In the genomic region with DNA sequence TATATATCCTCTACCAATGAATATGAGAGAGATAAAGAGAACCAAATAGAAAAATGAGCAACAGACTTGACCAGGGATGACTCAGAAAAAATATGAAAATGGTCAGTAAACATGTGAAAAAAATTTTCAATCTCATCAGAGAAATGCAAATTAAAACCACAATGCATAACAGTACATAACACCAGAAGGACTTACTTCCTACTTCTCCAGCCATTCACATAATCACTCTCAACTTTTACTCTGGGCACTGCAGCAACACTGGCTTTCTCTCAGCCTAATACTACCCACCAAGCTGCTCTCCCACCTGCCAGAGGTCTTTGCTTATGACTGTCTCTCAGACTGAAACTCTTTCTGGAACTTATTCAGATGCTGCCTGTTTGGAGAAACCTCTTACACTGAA, we compare ENCODE assay signal across 10 cellular contexts. TPM values are rescaled to one million over a fixed set of nuclear protein-coding genes. Genes with fewer than 3 reads are reported as not detected.
DNase-seq lines count a peak whose midpoint lies in the region; ATAC-seq, FAIRE-seq and TF ChIP-seq lines count a peak whose summit lies in the region.
"Had no signal": no experiment of that assay in that cellular context is flagged by ENCODE, and none has a peak within 500 bp of the region (broad histone marks: within the 10 kb centered on the region; RNA-seq: fewer than 3 reads in every experiment).

No MANE protein-coding gene starts in this region.

- intact Hi-C loops in GM12878 (cut with micrococcal nuclease; ENCODE audit: unreplicated experiment) = no loop called here
- intact Hi-C loops in activated T-helper 2 cell treated with anti-CD3 and anti-CD28 coated beads, Interferon-gamma antibody, Interleukin-2, Interleukin-4, amounts not matched to agents 10 μg/mL and 5 μg/mL and 100 μg/mL, durations not matched to agents 14 hours and 24 hours and 36 hours (cut with micrococcal nuclease) = no loop called here

- TF ChIP-seq EP300 in GM12878 (IDR thresholded peaks at IDR 0.05; ENCODE audit: borderline replicate concordance in 1 of 2, control insufficient read depth in 1 of 2, low read depth in 2 of 2, low read length in 2 of 2) = peak; percentile 54 to 71; a peak in 2 of 4 replicates

- CTCF ChIA-PET in GM12878 (lab: Yijun Ruan, JAX) = interaction anchor here (1.1 kb wide), 1 partner anchor 9 kb away, joined by 3 read pairs; no protein-coding TSS in a partner anchor

- in situ Hi-C loops in GM12878 (cut with MboI) = no loop called here

- ATAC-seq in GM18519 (IDR thresholded peaks at IDR 0.05; ENCODE audit: low FRiP score, unreplicated experiment) (peak; percentile 99), GM21515 (IDR thresholded peaks at IDR 0.05; ENCODE audit: unreplicated experiment) (peak; percentile 98), HG03135 (IDR thresholded peaks at IDR 0.05; ENCODE audit: unreplicated experiment) (peak; percentile 99), GM12878 (peak; percentile 100)

- no peaks in the 10 kb centered on the region for H3K9me3 ChIP-seq in GM12878 (replicated peaks; ENCODE audit: control insufficient read depth, insufficient read depth, low read length)

- H3K27me3 Mint-ChIP-seq in activated T-helper 2 cell treated with anti-CD3 and anti-CD28 coated beads, Interferon-gamma antibody, Interleukin-2, Interleukin-4, amounts not matched to agents 10 μg/mL and 5 μg/mL and 100 μg/mL, durations not matched to agents 14 hours and 24 hours and 36 hours (ENCODE audit: low read depth) = no peaks in the 10 kb centered on the region
- no peaks in the 10 kb centered on the region for H3K27me3 Mint-ChIP-seq in activated naive CD8-positive, alpha-beta T cell treated with anti-CD3 and anti-CD28 coated beads for 36 hours

- no peak overlapping the region for H3K4me3 ChIP-seq in GM12878

- DNase-seq in GM12878 (ENCODE audit: low read depth, low spot score) = peak; percentile 63
- DNase-seq in NCI-H1694 (lab: John Stamatoyannopoulos, UW) = no peak
- no peak for DNase-seq in activated T-helper 2 cell treated with anti-CD3 and anti-CD28 coated beads, Interferon-gamma antibody, Interleukin-2, Interleukin-4, amounts not matched to agents 10 μg/mL and 5 μg/mL and 100 μg/mL, durations not matched to agents 14 hours and 24 hours and 36 hours (ENCODE audit: low spot score)
- no peak for DNase-seq in activated naive CD8-positive, alpha-beta T cell treated with anti-CD3 and anti-CD28 coated beads for 36 hours
- DNase-seq in NCI-H1092 treated with DMSO at 0.1 percent for 48 hours (lab: John Stamatoyannopoulos, UW) = no peak
- DNase-seq: kidney glomerular epithelial cell, NCI-H524 treated with DMSO at 0.1 percent for 48 hours had no signal

- H3K27ac Mint-ChIP-seq in activated T-helper 2 cell treated with anti-CD3 and anti-CD28 coated beads, Interferon-gamma antibody, Interleukin-2, Interleukin-4, amounts not matched to agents 10 μg/mL and 5 μg/mL and 100 μg/mL, durations not matched to agents 14 hours and 24 hours and 36 hours = no peak overlapping the region
- no peak overlapping the region for H3K27ac Mint-ChIP-seq in activated naive CD8-positive, alpha-beta T cell treated with anti-CD3 and anti-CD28 coated beads for 36 hours

- no peak overlapping the region for H3K4me3 Mint-ChIP-seq in activated T-helper 2 cell treated with anti-CD3 and anti-CD28 coated beads, Interferon-gamma antibody, Interleukin-2, Interleukin-4, amounts not matched to agents 10 μg/mL and 5 μg/mL and 100 μg/mL, durations not matched to agents 14 hours and 24 hours and 36 hours (ENCODE audit: low read depth)
- H3K4me3 Mint-ChIP-seq in activated naive CD8-positive, alpha-beta T cell treated with anti-CD3 and anti-CD28 coated beads for 36 hours = no peak overlapping the region

- H4K20me1 ChIP-seq in GM12878 (ENCODE audit: control insufficient read depth, insufficient read depth) = no peaks in the 10 kb centered on the region

- H3K27ac ChIP-seq in GM12878 (ENCODE audit: control insufficient read depth, insufficient read depth) = no peak overlapping the region

- POLR2A ChIA-PET in GM12878 (lab: Charles Lee) = interaction anchor here (0.5 kb wide), 1 partner anchor 465 kb away, joined by 6 read pairs; no protein-coding TSS in a partner anchor

- no peak overlapping the region for H2AFZ ChIP-seq in GM12878 (ENCODE audit: control insufficient read depth, low read depth, low read length)

- no peak overlapping the region for H3K9ac ChIP-seq in GM12878 (ENCODE audit: control insufficient read depth, insufficient read depth, low read length)

- H3K36me3 Mint-ChIP-seq in activated T-helper 2 cell treated with anti-CD3 and anti-CD28 coated beads, Interferon-gamma antibody, Interleukin-2, Interleukin-4, amounts not matched to agents 10 μg/mL and 5 μg/mL and 100 μg/mL, durations not matched to agents 14 hours and 24 hours and 36 hours (ENCODE audit: low read depth) = no peaks in the 10 kb centered on the region
- peaks cover 8% of the 10 kb centered on the region for H3K36me3 Mint-ChIP-seq in activated naive CD8-positive, alpha-beta T cell treated with anti-CD3 and anti-CD28 coated beads for 36 hours

- no peaks in the 10 kb centered on the region for H3K79me2 ChIP-seq in GM12878 (ENCODE audit: control insufficient read depth, insufficient read depth, low read length)

- RAD21 ChIA-PET in GM12878 (lab: Charles Lee; ENCODE audit: unreplicated experiment) = interaction anchor here (0.5 kb wide), 1 partner anchor 256 kb away, joined by 4 read pairs; no protein-coding TSS in a partner anchor

- FAIRE-seq in GM12878 (lab: Jason Lieb, UNC) = peak; percentile 85

- TF ChIP-seq RAD21 in GM12878 (IDR thresholded peaks at IDR 0.05; ENCODE audit: insufficient read depth, low read depth, low read length) = no peak

- no peaks in the 10 kb centered on the region for H3K36me3 ChIP-seq in GM12878 (ENCODE audit: control insufficient read depth in 2 of 2, insufficient read depth in 2 of 2, low read length in 1 of 2)

- H3K9me3 Mint-ChIP-seq in activated T-helper 2 cell treated with anti-CD3 and anti-CD28 coated beads, Interferon-gamma antibody, Interleukin-2, Interleukin-4, amounts not matched to agents 10 μg/mL and 5 μg/mL and 100 μg/mL, durations not matched to agents 14 hours and 24 hours and 36 hours = no peaks in the 10 kb centered on the region
- H3K9me3 Mint-ChIP-seq in activated naive CD8-positive, alpha-beta T cell treated with anti-CD3 and anti-CD28 coated beads for 36 hours = no peaks in the 10 kb centered on the region

- no peaks in the 10 kb centered on the region for H3K27me3 ChIP-seq in GM12878 (replicated peaks in 1 of 2; ENCODE audit: control insufficient read depth in 2 of 2, insufficient read depth in 2 of 2, low read length in 1 of 2)

- no peaks in the 10 kb centered on the region for H3K4me1 Mint-ChIP-seq in activated T-helper 2 cell treated with anti-CD3 and anti-CD28 coated beads, Interferon-gamma antibody, Interleukin-2, Interleukin-4, amounts not matched to agents 10 μg/mL and 5 μg/mL and 100 μg/mL, durations not matched to agents 14 hours and 24 hours and 36 hours (ENCODE audit: low read depth)
- H3K4me1 Mint-ChIP-seq in activated naive CD8-positive, alpha-beta T cell treated with anti-CD3 and anti-CD28 coated beads for 36 hours = no peaks in the 10 kb centered on the region

- H3K4me2 ChIP-seq in GM12878 (ENCODE audit: control insufficient read depth, insufficient read depth) = no peak overlapping the region; the same call in 1 of the 2 replicates

- BruUV-seq in GM12878 (replicated peaks; lab: Mats Ljungman, UMichigan) = no TSS peak

- SMC1A ChIA-PET in GM12878 (lab: Charles Lee; ENCODE audit: uncharacterized antibody, unreplicated experiment) = interaction anchor here (0.7 to 1.9 kb wide), 4 partner anchors 9 to 26 kb away, joined by 3 to 7 read pairs (median 4); no protein-coding TSS in a partner anchor

- TF ChIP-seq CTCF in GM12878 (IDR thresholded peaks at IDR 0.05 in 2 of 3, conservative IDR thresholded peaks at IDR 0.05 in 1 of 3; ENCODE audit: control insufficient read depth in 2 of 3, extremely low read depth in 1 of 3, insufficient read depth in 1 of 3, low read depth in 3 of 3, low read length in 3 of 3) = no peak

- no peaks in the 10 kb centered on the region for H3K4me1 ChIP-seq in GM12878 (ENCODE audit: control insufficient read depth, insufficient read depth, low read length)

- TF ChIP-seq POLR2A in GM12878 (IDR thresholded peaks at IDR 0.05; ENCODE audit: low read depth, low read length) = no peak

RNA-seq across cellular contexts. Expression of a gene that starts 49.4 kb away (rescaled TPM):
- total RNA-seq in GM12878 (2013; cell fraction: nucleolus; rRNA removed) = 57.2 and 62.2 TPM in 2 replicates
- total RNA-seq in GM12878 (2014; rRNA removed) = 9.0 and 10.9 TPM in 2 replicates
- 17.8 and 18.9 TPM in 2 replicates for total RNA-seq in GM12878 (2014; rRNA removed; fragmentation: Illumina TruSeq; extraction: Trizol)
- total RNA-seq in GM12878 (2021) = 16.0 and 20.0 TPM in 2 replicates
- 3.1 TPM for polyA plus RNA-seq in GM12878 (2011; ENCODE audit: low read depth)
- polyA plus RNA-seq in GM12878 (2011; rRNA removed) = 11.9 and 17.4 TPM in 2 replicates
- polyA plus RNA-seq in GM12878 (2011; cell fraction: cytosol; rRNA removed) = 4.4 and 9.6 TPM in 2 replicates
- polyA plus RNA-seq in GM12878 (2011; cell fraction: nucleus; rRNA removed) = 15.5 and 16.7 TPM in 2 replicates
- 8.3 and 10.5 TPM in 2 replicates for polyA plus RNA-seq in GM12878 (2012)
- 9.1 and 12.8 TPM in 2 replicates for polyA plus RNA-seq in GM12878 (2014; fragmentation: Illumina TruSeq; extraction: Trizol)
- polyA plus RNA-seq in GM12878 (2014; fragmentation: Nextera tagmentation; extraction: Ambion mirVana) = 10 to 100 TPM; 56.0 to 68.5 TPM
- 15.2 and 16.5 TPM in 2 replicates for polyA plus RNA-seq in GM12878 (2014; rRNA removed)
- polyA plus RNA-seq in GM12878 (2016; fragmentation: Nextera tagmentation; extraction: Ambion mirVana) = 10 to 100 TPM; 31.2 to 36.7 TPM
- 17.3 and 22.9 TPM in 2 replicates for polyA minus RNA-seq in GM12878 (2011; rRNA and poly(A)+ RNA removed)
- 1.8 and 7.2 TPM in 2 replicates for polyA minus RNA-seq in GM12878 (2011; cell fraction: cytosol; rRNA and poly(A)+ RNA removed)
- polyA minus RNA-seq in GM12878 (2011; cell fraction: nucleus; rRNA and poly(A)+ RNA removed) = 44.1 and 64.4 TPM in 2 replicates
- 11.2 and 13.2 TPM in 2 replicates for total RNA-seq in activated T-helper 2 cell treated with anti-CD3 and anti-CD28 coated beads, Interferon-gamma antibody, Interleukin-2, Interleukin-4, amounts not matched to agents 10 μg/mL and 5 μg/mL and 100 μg/mL, durations not matched to agents 14 hours and 24 hours and 36 hours
- total RNA-seq in activated naive CD8-positive, alpha-beta T cell treated with anti-CD3 and anti-CD28 coated beads for 36 hours = 10 to 100 TPM in 1 of 2 experiments, 1 to 10 TPM in 1; 9.8 to 13.1 TPM
